Comparison of ENCODE assay signal across 25 cellular contexts in the genomic region with DNA sequence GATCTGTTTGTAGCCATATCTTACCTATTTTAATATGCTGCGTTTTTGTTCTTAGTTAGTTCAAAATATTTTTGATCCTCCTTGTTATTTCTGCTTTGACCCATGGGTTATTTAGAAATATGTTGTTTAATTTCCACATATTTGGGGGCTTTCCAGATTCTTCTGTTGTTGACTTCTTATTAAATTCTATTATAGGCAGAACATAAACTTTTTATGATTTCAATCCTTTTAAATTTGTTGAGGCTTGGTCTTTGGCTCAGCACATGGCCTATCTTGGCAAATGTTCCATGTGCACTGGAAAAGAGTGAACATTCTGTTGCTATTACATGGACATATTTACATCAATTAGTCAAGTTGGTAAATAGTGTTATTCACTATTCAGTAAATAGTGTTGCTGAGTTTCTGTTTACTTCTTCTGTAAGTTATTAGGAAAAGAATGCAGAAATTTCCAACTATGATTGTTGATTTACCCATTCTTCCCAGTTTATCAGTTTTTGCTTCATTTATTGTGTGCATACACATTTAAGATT.
"Had no signal": no experiment of that assay in that cellular context is flagged by ENCODE, and none has a peak within 500 bp of the region (broad histone marks: within the 10 kb centered on the region; RNA-seq: fewer than 3 reads in every experiment).

No MANE protein-coding gene starts in this region.

- H3K9me3 ChIP-seq: SJSA1 had no signal

- H3K36me3 ChIP-seq: SJSA1 had no signal

- DNase-seq: Kasumi-1, MM.1S, NCI-H1092 treated with DMSO at 0.1 percent for 48 hours, NCI-H1436, NCI-H187, NCI-H2029, NCI-H2081 treated with DMSO at 0.1 percent for 48 hours, NCI-H2171, NCI-H226, NCI-H446, NCI-H510A, NCI-H524 treated with DMSO at 0.1 percent for 48 hours, NCI-H69, NCI-H774, PC-9, Right ventricle myocardium superior, RPMI8226, SIG-M5, SW 1271 had no signal

- H3K4me3 ChIP-seq: K562, PC-9, SJSA1, SK-N-MC had no signal

- ATAC-seq: K562 had no signal

- H3K27ac Mint-ChIP-seq: IgD-negative memory B cell had no signal

- H3K4me1 Mint-ChIP-seq: IgD-negative memory B cell had no signal

- H3K27me3 ChIP-seq: SJSA1 had no signal

- H3K9ac ChIP-seq: KMS-11 had no signal

- H3K4me2 ChIP-seq: KMS-11, PC-9 had no signal

- H3K27ac ChIP-seq: KMS-11, PC-9, SJSA1, SK-N-MC had no signal

- H2AFZ ChIP-seq: PC-9 had no signal

- FAIRE-seq: K562, RCC 7860 had no signal

- H3K4me3 Mint-ChIP-seq: IgD-negative memory B cell had no signal
